In the genomic region with DNA sequence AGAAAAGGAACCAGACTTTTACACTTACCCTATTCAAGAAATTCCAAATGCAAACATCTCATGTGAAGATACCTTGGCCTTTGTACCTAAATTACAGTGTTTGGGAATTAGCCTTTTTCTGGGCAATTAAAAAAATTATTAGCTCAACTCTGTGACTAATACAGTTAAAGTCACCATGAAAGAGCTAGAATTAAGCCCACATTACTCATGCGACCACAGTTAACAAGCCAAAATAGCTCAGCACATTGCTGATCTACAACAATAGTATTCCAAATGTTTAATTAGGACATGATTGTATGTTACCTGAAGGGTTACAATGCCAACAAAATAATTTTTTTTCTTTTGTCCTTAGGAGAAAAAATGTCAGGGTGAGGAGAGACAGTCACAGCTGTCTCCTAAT, we compare ENCODE assay signal across 1 cellular context.
TF ChIP-seq lines count a peak whose summit lies in the region.

No MANE protein-coding gene starts in this region.

TF ChIP-seq in IMR-90, 13 proteins besides CTCF, POLR2A, EP300 and RAD21:
- TF ChIP-seq BHLHE40 (IDR thresholded peaks at IDR 0.05; ENCODE audit: low read depth, low read length) (no peak), MAFK (IDR thresholded peaks at IDR 0.05; ENCODE audit: low read depth, low read length) (no peak), NFE2L2 (IDR thresholded peaks at IDR 0.05; ENCODE audit: low read depth, low read length) (no peak), RFX5 (IDR thresholded peaks at IDR 0.05; ENCODE audit: low read depth, low read length) (no peak)
- TF ChIP-seq, protein P1, sequence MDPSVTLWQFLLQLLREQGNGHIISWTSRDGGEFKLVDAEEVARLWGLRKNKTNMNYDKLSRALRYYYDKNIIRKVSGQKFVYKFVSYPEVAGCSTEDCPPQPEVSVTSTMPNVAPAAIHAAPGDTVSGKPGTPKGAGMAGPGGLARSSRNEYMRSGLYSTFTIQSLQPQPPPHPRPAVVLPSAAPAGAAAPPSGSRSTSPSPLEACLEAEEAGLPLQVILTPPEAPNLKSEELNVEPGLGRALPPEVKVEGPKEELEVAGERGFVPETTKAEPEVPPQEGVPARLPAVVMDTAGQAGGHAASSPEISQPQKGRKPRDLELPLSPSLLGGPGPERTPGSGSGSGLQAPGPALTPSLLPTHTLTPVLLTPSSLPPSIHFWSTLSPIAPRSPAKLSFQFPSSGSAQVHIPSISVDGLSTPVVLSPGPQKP (IDR thresholded peaks at IDR 0.05; ENCODE audit: borderline replicate concordance, low read depth, low read length): no peak
